19 cellular contexts compared by ENCODE assay signal in genomic region chr17:44992242-44992939, GRCh38. TPM values are rescaled to one million over a fixed set of nuclear protein-coding genes. Genes with fewer than 3 reads are reported as not detected.
DNase-seq lines count a peak whose midpoint lies in the region; FAIRE-seq and TF ChIP-seq lines count a peak whose summit lies in the region.
"Had no signal": no experiment of that assay in that cellular context is flagged by ENCODE, and none has a peak within 500 bp of the region (broad histone marks: within the 10 kb centered on the region; RNA-seq: fewer than 3 reads in every experiment).

No MANE protein-coding gene starts in this region.

- H2BK20ac ChIP-seq in H1 (ENCODE audit: low read length), result no peak overlapping the region

- peaks cover 0 to 4% (median 3%) of the 10 kb centered on the region in 4 experiments; a peak in 4 of 7 replicates for H3K4me1 ChIP-seq in H1 (replicated peaks in 1 of 4; ENCODE audit: control insufficient read depth in 3 of 4, insufficient read depth in 4 of 4, low read length in 3 of 4)
- H3K4me1 ChIP-seq: HAP-1 had no signal

- H4K5ac ChIP-seq in H1 (ENCODE audit: insufficient read length, low read depth, low read length), result no peak overlapping the region

- DNase-seq in NCI-H345 (lab: John Stamatoyannopoulos, UW), result peak; percentile 23
- no peak for DNase-seq in NCI-H345 treated with DMSO at 0.1 percent for 48 hours (lab: John Stamatoyannopoulos, UW; ENCODE audit: unreplicated experiment)
- no peak for DNase-seq in HEK293T (ENCODE audit: extremely low spot score)
- peak; percentile 71 for DNase-seq in NCI-H510A treated with DMSO at 0.1 percent for 48 hours (lab: John Stamatoyannopoulos, UW)
- DNase-seq in H1 (ENCODE audit: low read depth in 1 of 2, low spot score in 2 of 2), result no peak
- DNase-seq in 8988T, result no peak
- DNase-seq in NCI-H2227 treated with DMSO at 0.1 percent for 48 hours (lab: John Stamatoyannopoulos, UW), result no peak
- no peak for DNase-seq in C1 segment of cervical spinal cord (lab: John Stamatoyannopoulos, UW)
- DNase-seq: CD4-positive, alpha-beta T cell; Karpas-422; NCI-H2029 treated with DMSO at 0.1 percent for 48 hours; NCI-H524; RPMI8226; T-cell had no signal

- H3K4ac ChIP-seq in H1 (replicated peaks; ENCODE audit: insufficient read length, low read depth, low read length), result no peak overlapping the region

- H4K91ac ChIP-seq in H1 (replicated peaks; ENCODE audit: insufficient read length, low read length), result no peak overlapping the region

- H3K79me1 ChIP-seq in H1 (ENCODE audit: low read depth, low read length), result no peaks in the 10 kb centered on the region

- no peak for FAIRE-seq in H1 (lab: Jason Lieb, UNC)
- FAIRE-seq: A204.1, G401.6 had no signal

- H3K4me3 ChIP-seq in H1 (ENCODE audit: extremely low read depth in 1 of 4, insufficient read depth in 2 of 4, low read depth in 3 of 4, low read length in 4 of 4), result no peak overlapping the region
- H3K4me3 ChIP-seq: BLaER1, GM23338, HAP-1 had no signal

- POLR2A ChIA-PET in HEK293T (lab: Yijun Ruan, JAX), result no interaction called here
- POLR2A ChIA-PET in H1 (lab: Charles Lee; ENCODE audit: partially characterized antibody), result interaction anchor here (1.0 to 2.3 kb wide), 6 partner anchors 11 to 217 kb away, joined by 3 to 6 read pairs (median 4); no protein-coding TSS in a partner anchor

- no peak overlapping the region for H3K56ac ChIP-seq in H1 (replicated peaks; ENCODE audit: insufficient read length, low read depth, low read length)

- no peak overlapping the region for H3K4me2 ChIP-seq in H1 (ENCODE audit: insufficient read depth in 1 of 2, low read depth in 2 of 2, low read length in 2 of 2)
- H3K4me2 ChIP-seq: BLaER1, GM23338 had no signal

- peak overlapping the region; percentile 67; the same call in 1 of the 2 replicates for H2BK15ac ChIP-seq in H1 (ENCODE audit: low read length)

- H2BK120ac ChIP-seq in H1 (replicated peaks; ENCODE audit: low read depth, low read length), result no peak overlapping the region

- TF ChIP-seq CTCF in H1 (IDR thresholded peaks at IDR 0.05; ENCODE audit: control extremely low read depth in 1 of 3, insufficient read depth in 1 of 3, low read depth in 1 of 3, low read length in 3 of 3), result no peak

- no peak overlapping the region for H3K18ac ChIP-seq in H1 (ENCODE audit: extremely low read depth, low read length)

- CTCF ChIA-PET in HEK293T (lab: Yijun Ruan, JAX) (no interaction called here), H1 (lab: Charles Lee; ENCODE audit: partially characterized antibody) (interaction anchor here (1.1 to 16.0 kb wide), 11 partner anchors 10 to 93 kb away, joined by 3 to 102 read pairs (median 8); partner anchors contain the start of genes C1QL1 and EFTUD2)

- no peak overlapping the region for H2BK5ac ChIP-seq in H1 (ENCODE audit: low read depth, low read length)

- H2BK12ac ChIP-seq in H1 (ENCODE audit: low read depth, low read length), result peak overlapping the region; percentile 12; the same call in 1 of the 2 replicates

- no peak for TF ChIP-seq EP300 in H1 (IDR thresholded peaks at IDR 0.05; ENCODE audit: borderline replicate concordance in 1 of 2, low read depth in 2 of 2, low read length in 2 of 2)

- peaks cover 6% of the 10 kb centered on the region; the same call in 1 of the 2 replicates for H3K23me2 ChIP-seq in H1 (ENCODE audit: low read depth, low read length)

- no peak overlapping the region for H3K14ac ChIP-seq in H1 (ENCODE audit: insufficient read length)

- H3K79me2 ChIP-seq in H1 (ENCODE audit: control insufficient read depth in 1 of 2, insufficient read depth in 2 of 2, low read length in 2 of 2), result no peaks in the 10 kb centered on the region; a peak in 1 of 4 replicates

- H3K36me3 ChIP-seq in H1 (ENCODE audit: control insufficient read depth in 2 of 4, insufficient read depth in 4 of 4, low read length in 3 of 4), result no peaks in the 10 kb centered on the region
- H3K36me3 ChIP-seq: BLaER1, HAP-1 had no signal

- 87% methylated on average over 5 of the region's 5 CpGs; no CpG with 5 or more reads in 1 of the 2 experiments for WGBS in H1 (ENCODE audit: extremely low coverage in 1 of 2, insufficient coverage in 1 of 2, insufficient read length in 1 of 2, insufficient replicate concordance in 2 of 2, low coverage in 1 of 2, low lambda C conversion rate in 2 of 2, missing lambda C conversion rate in 1 of 2), 2 experiments

- H2AK5ac ChIP-seq in H1 (ENCODE audit: low read depth, low read length), result peak overlapping the region; percentile 24; the same call in 1 of the 2 replicates

- H3K27ac ChIP-seq in H1 (ENCODE audit: low read depth, low read length), result no peak overlapping the region
- H3K27ac ChIP-seq: BLaER1 had no signal

- no peaks in the 10 kb centered on the region for H3K9me3 ChIP-seq in H1 (ENCODE audit: insufficient read depth in 2 of 2, low read depth in 1 of 2, low read length in 1 of 2)
- H3K9me3 ChIP-seq: HAP-1 had no signal

- no peak for TF ChIP-seq POLR2A in H1 (IDR thresholded peaks at IDR 0.05; ENCODE audit: control extremely low read depth in 1 of 2, low read depth in 2 of 2, low read length in 2 of 2)

- no peak overlapping the region for H3K9ac ChIP-seq in H1 (replicated peaks in 1 of 4; ENCODE audit: extremely low read depth in 1 of 4, low read depth in 3 of 4, low read length in 3 of 4)
- H3K9ac ChIP-seq: BLaER1 had no signal

- no peak overlapping the region for H3K23ac ChIP-seq in H1 (ENCODE audit: insufficient read length)

- no peak overlapping the region for H2AFZ ChIP-seq in H1 (ENCODE audit: low read length)
- H2AFZ ChIP-seq: GM23338 had no signal

- TF ChIP-seq RAD21 in H1 (IDR thresholded peaks at IDR 0.05 in 1 of 2, conservative IDR thresholded peaks at IDR 0.05 in 1 of 2; ENCODE audit: low read depth in 2 of 2, low read length in 2 of 2), result no peak

- H4K20me1 ChIP-seq in H1 (replicated peaks in 1 of 2; ENCODE audit: control insufficient read depth in 1 of 2, insufficient read depth in 2 of 2, low read length in 2 of 2), result no peaks in the 10 kb centered on the region
- H4K20me1 ChIP-seq: BLaER1 had no signal

- H4K8ac ChIP-seq in H1 (ENCODE audit: extremely low read depth, insufficient read depth, low read length), result no peak overlapping the region

- H3K27me3 ChIP-seq in H1 (replicated peaks in 1 of 4; ENCODE audit: control insufficient read depth in 3 of 4, extremely low read depth in 1 of 4, insufficient read depth in 3 of 4, low read length in 3 of 4), result peaks cover 0 to 11% (median 2%) of the 10 kb centered on the region in 4 experiments; a peak in 4 of 7 replicates

TF ChIP-seq in HEK293T, 16 proteins besides CTCF, POLR2A, EP300 and RAD21:
- no peak for TF ChIP-seq FOXK2 (IDR thresholded peaks at IDR 0.05)
- TF ChIP-seq PKNOX1 (IDR thresholded peaks at IDR 0.05), result peak; percentile 29; the same call in 1 of the 2 replicates

TF ChIP-seq in H1, 55 proteins besides CTCF, POLR2A, EP300 and RAD21:
- no peak for TF ChIP-seq KDM4A (IDR thresholded peaks at IDR 0.05; ENCODE audit: low read depth, low read length, severe bottlenecking)
- no peak for TF ChIP-seq RBBP5 (IDR thresholded peaks at IDR 0.05; ENCODE audit: borderline replicate concordance, low read depth, low read length)
- no peak for TF ChIP-seq KDM1A (IDR thresholded peaks at IDR 0.05; ENCODE audit: borderline replicate concordance, low read length)

RNA-seq across cellular contexts. Expression of gene C1QL1, which starts 24.3 kb away (rescaled TPM):
- total RNA-seq in H1 (2021; fragmentation: NEBNext Ultra II Directional; extraction: Animal tissue kit (Norgen Biotek cat#: 25700)), result 7.5 and 7.6 TPM in 2 replicates
- 10.5 and 16.5 TPM in 2 replicates for polyA plus RNA-seq in H1 (2011; rRNA removed)
- polyA plus RNA-seq in H1 (2011; cell fraction: cytosol; rRNA removed), result 8.9 TPM
- 7.5 TPM for polyA plus RNA-seq in H1 (2011; cell fraction: nucleus; rRNA removed)
- polyA plus RNA-seq in H1 (2012, experiment 1 of 2), result 2.9 to 8.4 TPM (median 5.8 TPM) in 4 replicates
- polyA plus RNA-seq in H1 (2012, experiment 2 of 2), result 4.5 TPM
- 14.0 TPM for polyA plus RNA-seq in H1 (2013, experiment 1 of 2)
- 16.0 TPM for polyA plus RNA-seq in H1 (2013, experiment 2 of 2)
- 0.61 and 1.1 TPM in 2 replicates for polyA minus RNA-seq in H1 (2011; rRNA and poly(A)+ RNA removed)
- polyA minus RNA-seq in H1 (2011; cell fraction: cytosol; rRNA and poly(A)+ RNA removed), result 2.3 TPM
- polyA minus RNA-seq in H1 (2011; cell fraction: nucleus; rRNA and poly(A)+ RNA removed), result 2.5 TPM
- total RNA-seq: CD4-positive, alpha-beta T cell; T-cell had no signal

RNA-seq across cellular contexts. Expression of gene KIF18B, which starts 44.8 kb away (rescaled TPM):
- 58.1 and 59.4 TPM in 2 replicates for total RNA-seq in H1 (2021; fragmentation: NEBNext Ultra II Directional; extraction: Animal tissue kit (Norgen Biotek cat#: 25700))
- 39.0 and 51.1 TPM in 2 replicates for polyA plus RNA-seq in H1 (2011; rRNA removed)
- polyA plus RNA-seq in H1 (2011; cell fraction: cytosol; rRNA removed), result 35.6 TPM
- polyA plus RNA-seq in H1 (2011; cell fraction: nucleus; rRNA removed), result 109 TPM
- 31.0 to 37.4 TPM (median 33.7 TPM) in 4 replicates for polyA plus RNA-seq in H1 (2012, experiment 1 of 2)
- 20.8 TPM for polyA plus RNA-seq in H1 (2012, experiment 2 of 2)
- 26.2 TPM for polyA plus RNA-seq in H1 (2013, experiment 1 of 2)
- polyA plus RNA-seq in H1 (2013, experiment 2 of 2), result 24.0 TPM
- polyA minus RNA-seq in H1 (2011; rRNA and poly(A)+ RNA removed), result 31.5 and 40.2 TPM in 2 replicates
- 30.2 TPM for polyA minus RNA-seq in H1 (2011; cell fraction: cytosol; rRNA and poly(A)+ RNA removed)
- 55.8 TPM for polyA minus RNA-seq in H1 (2011; cell fraction: nucleus; rRNA and poly(A)+ RNA removed)

RNA-seq across cellular contexts. Expression of gene DCAKD, which starts 59.0 kb away (rescaled TPM):
- 33.7 and 35.6 TPM in 2 replicates for total RNA-seq in H1 (2021; fragmentation: NEBNext Ultra II Directional; extraction: Animal tissue kit (Norgen Biotek cat#: 25700))
- 52.9 and 61.8 TPM in 2 replicates for polyA plus RNA-seq in H1 (2011; rRNA removed)
- 38.7 TPM for polyA plus RNA-seq in H1 (2011; cell fraction: cytosol; rRNA removed)
- 50.3 TPM for polyA plus RNA-seq in H1 (2011; cell fraction: nucleus; rRNA removed)
- 35.6 to 46.5 TPM (median 40.8 TPM) in 4 replicates for polyA plus RNA-seq in H1 (2012, experiment 1 of 2)
- polyA plus RNA-seq in H1 (2012, experiment 2 of 2), result 33.9 TPM
- polyA plus RNA-seq in H1 (2013, experiment 1 of 2), result 25.6 TPM
- 23.7 TPM for polyA plus RNA-seq in H1 (2013, experiment 2 of 2)
- polyA minus RNA-seq in H1 (2011; rRNA and poly(A)+ RNA removed), result 38.0 and 42.8 TPM in 2 replicates
- 40.1 TPM for polyA minus RNA-seq in H1 (2011; cell fraction: cytosol; rRNA and poly(A)+ RNA removed)
- polyA minus RNA-seq in H1 (2011; cell fraction: nucleus; rRNA and poly(A)+ RNA removed), result 25.0 TPM

Comparison
In these comparisons a context has a peak if more than half of its experiments do, and no peak if none do; other contexts are left out.
1. DNase-seq: peak in NCI-H345 (single experiment) and NCI-H510A treated with DMSO at 0.1 percent for 48 hours (single experiment); none in NCI-H345 treated with DMSO at 0.1 percent for 48 hours (single experiment), HEK293T (single experiment), H1 (0 of 2), 8988T (single experiment), NCI-H2227 treated with DMSO at 0.1 percent for 48 hours (single experiment) and C1 segment of cervical spinal cord (0 of 14).